In the genomic region with DNA sequence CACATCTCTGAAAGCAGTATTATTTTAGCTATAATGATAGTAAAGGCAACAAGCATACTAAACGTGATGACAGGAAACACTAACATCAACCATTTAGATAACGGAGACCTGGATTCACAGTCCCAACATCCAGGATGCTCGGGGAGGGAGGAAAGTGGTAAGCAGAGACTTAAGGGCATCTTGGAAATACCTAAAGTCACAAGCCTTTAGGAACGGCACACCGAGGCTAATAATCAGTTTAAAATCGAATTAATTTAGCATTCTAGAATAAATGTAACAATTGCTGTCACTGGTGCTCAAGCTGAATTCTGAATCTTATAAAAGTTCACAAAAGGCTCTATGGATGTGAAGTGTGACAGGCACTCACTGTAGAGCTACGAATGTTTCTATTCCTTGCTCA, we compare ENCODE assay signal across 9 cellular contexts. TPM values are rescaled to one million over a fixed set of nuclear protein-coding genes. Genes with fewer than 3 reads are reported as not detected.
DNase-seq lines count a peak whose midpoint lies in the region; ATAC-seq, FAIRE-seq and TF ChIP-seq lines count a peak whose summit lies in the region.
"Had no signal": no experiment of that assay in that cellular context is flagged by ENCODE, and none has a peak within 500 bp of the region (broad histone marks: within the 10 kb centered on the region; RNA-seq: fewer than 3 reads in every experiment).

No MANE protein-coding gene starts in this region.

- WGBS in gastroesophageal sphincter (ENCODE audit: low coverage in 1 of 2), 2 donors, result 3 to 4% methylated on average over 5 to 7 of the region's 7 CpGs
- 0 to 12% (median 1%) methylated on average over 7 of the region's 7 CpGs for WGBS in small intestine, 3 donors

- TF ChIP-seq EP300 in gastroesophageal sphincter (IDR thresholded peaks at IDR 0.05), result no peak

- DNase-seq in DMS 273 (lab: John Stamatoyannopoulos, UW; ENCODE audit: unreplicated experiment) (peak; percentile 50), DMS 273 treated with DMSO at 0.1 percent for 48 hours (lab: John Stamatoyannopoulos, UW) (no peak), small intestine (peak; percentile 22), NOMO-1 treated with dmso at 0.1 percent for 144 hours (lab: John Stamatoyannopoulos, UW; ENCODE audit: unreplicated experiment) (no peak), NK-92 (lab: John Stamatoyannopoulos, UW; ENCODE audit: unreplicated experiment) (no peak)

- no peaks in the 10 kb centered on the region for H3K9me2 ChIP-seq in SU-DHL-6 (replicated peaks; ENCODE audit: insufficient read depth, low read length)

- TF ChIP-seq CTCF in SU-DHL-6 (IDR thresholded peaks at IDR 0.05; ENCODE audit: insufficient read depth, low read length, poor library complexity, severe bottlenecking) (no peak), gastroesophageal sphincter (IDR thresholded peaks at IDR 0.05) (no peak)

- TF ChIP-seq POLR2A in gastroesophageal sphincter (IDR thresholded peaks at IDR 0.05), result no peak

- H3F3A ChIP-seq in SU-DHL-6 (ENCODE audit: insufficient read depth), result 0 out of 2 replicates have a peak, but pooled peaks cover 9% of the 10 kb centered on the region

- H3K36me3 ChIP-seq in SU-DHL-6 (ENCODE audit: low read length) (peaks cover 5% of the 10 kb centered on the region; the same call in 1 of the 2 replicates), gastroesophageal sphincter (no peaks in the 10 kb centered on the region), small intestine (ENCODE audit: control insufficient read depth in 2 of 2, insufficient read depth in 2 of 2, low read length in 2 of 2) (no peaks in the 10 kb centered on the region)

- H3K4me1 ChIP-seq in gastroesophageal sphincter (peaks cover 0 to 57% (median 7%) of the 10 kb centered on the region in 3 donors), small intestine (ENCODE audit: control insufficient read depth in 2 of 2, insufficient read depth in 1 of 2, low read depth in 1 of 2, low read length in 1 of 2) (peaks cover 0 to 8% of the 10 kb centered on the region in 2 donors)

- peaks cover 61% of the 10 kb centered on the region for H3K79me2 ChIP-seq in SU-DHL-6 (ENCODE audit: insufficient read depth, low read length)

- peaks cover 5% of the 10 kb centered on the region; the same call in 1 of the 2 replicates for H4K20me1 ChIP-seq in SU-DHL-6 (ENCODE audit: low read depth, low read length)

- H3K27ac ChIP-seq in SU-DHL-6 (ENCODE audit: low read depth, low read length) (peak overlapping the region; percentile 81), gastroesophageal sphincter (peak overlapping the region; percentile 72 to 96 (median 93)), small intestine (ENCODE audit: low read depth in 1 of 2, low read length in 1 of 2) (peak overlapping the region in 1 of 2 donors; percentile 90)
- H3K27ac ChIP-seq: 22Rv1 had no signal

- FAIRE-seq in small intestine (lab: Jason Lieb, UNC), result no peak

- H3K9me3 ChIP-seq in SU-DHL-6 (ENCODE audit: insufficient read depth, low read length) (no peaks in the 10 kb centered on the region), gastroesophageal sphincter (no peaks in the 10 kb centered on the region), small intestine (ENCODE audit: control insufficient read depth, low read depth) (no peaks in the 10 kb centered on the region)

- ATAC-seq in gastroesophageal sphincter, result no peak
- ATAC-seq in HG03342 (IDR thresholded peaks at IDR 0.05; ENCODE audit: unreplicated experiment), result no peak

- H3K27me3 ChIP-seq in SU-DHL-6 (ENCODE audit: low read length) (no peaks in the 10 kb centered on the region), gastroesophageal sphincter (no peaks in the 10 kb centered on the region), small intestine (ENCODE audit: control insufficient read depth in 2 of 2, insufficient read depth in 2 of 2, low read length in 2 of 2) (no peaks in the 10 kb centered on the region)

- H3K9ac ChIP-seq in SU-DHL-6 (ENCODE audit: low read length), result peak overlapping the region; percentile 99

- peak overlapping the region; percentile 100 for H3K4me3 ChIP-seq in SU-DHL-6 (ENCODE audit: insufficient read depth, low read length, poor library complexity, severe bottlenecking)
- peak overlapping the region; percentile 89 to 90 for H3K4me3 ChIP-seq in gastroesophageal sphincter
- peak overlapping the region; percentile 74 to 79 for H3K4me3 ChIP-seq in small intestine (ENCODE audit: low read depth in 1 of 2, low read length in 2 of 2)

- H3K4me2 ChIP-seq in SU-DHL-6 (ENCODE audit: low read depth, low read length, poor library complexity, severe bottlenecking), result peak overlapping the region; percentile 96

- no peak overlapping the region for H2AFZ ChIP-seq in SU-DHL-6 (ENCODE audit: low read depth, low read length, severe bottlenecking)

RNA-seq across cellular contexts. Expression of gene CD47, which starts 1.3 kb away (rescaled TPM):
- total RNA-seq in gastroesophageal sphincter, result 10 to 100 TPM; 60.0 to 91.5 (median 76.3) TPM
- 10 to 100 TPM; 18.9 to 67.2 (median 29.1) TPM for polyA plus RNA-seq in small intestine

Comparison
In these comparisons a context has a peak if more than half of its experiments do, and no peak if none do; other contexts are left out.
1. DNase-seq: peak in DMS 273 (single experiment) and small intestine (single experiment); none in DMS 273 treated with DMSO at 0.1 percent for 48 hours (single experiment), NOMO-1 treated with dmso at 0.1 percent for 144 hours (single experiment) and NK-92 (single experiment).
2. Peak in every context shown above with its lines, with median percentiles within 50 percentile points of each other: H3K4me3 ChIP-seq.